ENCODE assay signal across 1 cellular context in genomic region chr13:32315255-32316029, GRCh38.
TF ChIP-seq lines count a peak whose summit lies in the region.

TSS of gene BRCA2 (plus strand) at chr13:32315508. CDS start at chr13:32316461, 953 bp downstream.
TSS of gene ZAR1L (minus strand) at chr13:32315363. CDS start at chr13:32311925, 3,438 bp downstream.

TF ChIP-seq in GM12878, 131 proteins besides CTCF, POLR2A, EP300 and RAD21 (continued from another document):
- TF ChIP-seq E4F1 (IDR thresholded peaks at IDR 0.05; ENCODE audit: borderline replicate concordance, partially characterized antibody) (peak; percentile 92), E2F4 (IDR thresholded peaks at IDR 0.05; ENCODE audit: low read depth, low read length) (peak; percentile 90), PKNOX1 (IDR thresholded peaks at IDR 0.05) (peak; percentile 23; the same call in 1 of the 2 replicates), MXI1 (IDR thresholded peaks at IDR 0.05; ENCODE audit: low read depth, low read length) (peak; percentile 93), ZNF217 (IDR thresholded peaks at IDR 0.05) (no peak), DPF2 (IDR thresholded peaks at IDR 0.05) (peak; percentile 67; the same call in 1 of the 2 replicates), MLLT1 (IDR thresholded peaks at IDR 0.05) (peak; percentile 34; the same call in 1 of the 2 replicates), ZSCAN29 (IDR thresholded peaks at IDR 0.05) (no peak), CREB1 (IDR thresholded peaks at IDR 0.05; ENCODE audit: low read depth) (peak; percentile 96), SMAD5 (IDR thresholded peaks at IDR 0.05; ENCODE audit: low read depth) (peak; percentile 84), RUNX3 (IDR thresholded peaks at IDR 0.05; ENCODE audit: low read length) (peak; percentile 47), TAF1 (IDR thresholded peaks at IDR 0.05; ENCODE audit: borderline replicate concordance, low read depth, low read length) (peak; percentile 80), ATF2 (IDR thresholded peaks at IDR 0.05; ENCODE audit: low read length) (peak; percentile 89; the same call in 1 of the 2 replicates), NRF1 (conservative IDR thresholded peaks at IDR 0.05; ENCODE audit: low read depth, low read length) (peak; percentile 17; the same call in 1 of the 2 replicates), POLR2AphosphoS5 (IDR thresholded peaks at IDR 0.05; ENCODE audit: low read length) (peak; percentile 96), TCF3 (IDR thresholded peaks at IDR 0.05; ENCODE audit: borderline replicate concordance, insufficient read depth, low read depth, low read length) (peak; percentile 71; the same call in 1 of the 2 replicates), POLR2AphosphoS2 (IDR thresholded peaks at IDR 0.05; ENCODE audit: low read depth, low read length) (peak; percentile 65; the same call in 1 of the 2 replicates), ZNF592 (IDR thresholded peaks at IDR 0.05) (0 out of 2 replicates have a peak, but pooled peaks have one; percentile 35), RAD51 (IDR thresholded peaks at IDR 0.05) (peak; percentile 94), TCF7 (IDR thresholded peaks at IDR 0.05; ENCODE audit: borderline replicate concordance) (peak; percentile 26; the same call in 1 of the 2 replicates), PRDM15 (CRISPR knock-in tag; IDR thresholded peaks at IDR 0.05) (no peak), CUX1 (IDR thresholded peaks at IDR 0.05; ENCODE audit: insufficient replicate concordance, low read depth, low read length) (no peak), PML (IDR thresholded peaks at IDR 0.05; ENCODE audit: low read length) (peak; percentile 88), ESRRA (IDR thresholded peaks at IDR 0.05; ENCODE audit: low read length) (no peak), CBFB (IDR thresholded peaks at IDR 0.05; ENCODE audit: low read depth) (peak; percentile 58; the same call in 1 of the 2 replicates), MTA3 (IDR thresholded peaks at IDR 0.05; ENCODE audit: borderline replicate concordance, low read length) (no peak), RELA (IDR thresholded peaks at IDR 0.05; ENCODE audit: borderline replicate concordance, partially characterized antibody) (peak; percentile 48)
